36 cellular contexts compared by ENCODE assay signal in genomic region chr20:16926626-16927025, GRCh38.
DNase-seq lines count a peak whose midpoint lies in the region; ATAC-seq, FAIRE-seq and TF ChIP-seq lines count a peak whose summit lies in the region.
"Had no signal": no experiment of that assay in that cellular context is flagged by ENCODE, and none has a peak within 500 bp of the region (broad histone marks: within the 10 kb centered on the region; RNA-seq: fewer than 3 reads in every experiment).

No MANE protein-coding gene starts in this region.

- ATAC-seq in activated T-cell treated with anti-CD3 and anti-CD28 coated beads, Interleukin-2, amount 50 U/mL, for 72 hours (replicated peaks in 1 of 2), result no peak
- ATAC-seq in activated CD4-positive, alpha-beta T cell treated with anti-CD3 and anti-CD28 coated beads for 36 hours, result no peak
- ATAC-seq: A549; activated CD8-positive, alpha-beta memory T cell treated with anti-CD3 and anti-CD28 coated beads, Interleukin-2, amount 10 ng/mL, durations not matched to agents 7 days and 5 days; esophagus mucosa had no signal

- DNase-seq in COLO668 (lab: John Stamatoyannopoulos, UW; ENCODE audit: unreplicated experiment) (peak; percentile 45), NCI-H1105 (lab: John Stamatoyannopoulos, UW) (peak; percentile 69), NCI-H2196 treated with DMSO at 0.1 percent for 48 hours (lab: John Stamatoyannopoulos, UW; ENCODE audit: unreplicated experiment) (peak; percentile 73), WERI-Rb-1 (peak; percentile 96), GM12891 (ENCODE audit: insufficient read length, low spot score) (no peak)
- no peak for DNase-seq in activated T-cell treated with anti-CD3 and anti-CD28 coated beads, Interleukin-2, amount 50 U/mL, for 72 hours
- DNase-seq in activated CD4-positive, alpha-beta T cell treated with anti-CD3 and anti-CD28 coated beads for 36 hours, result no peak
- no peak for DNase-seq in activated CD8-positive, alpha-beta memory T cell treated with anti-CD3 and anti-CD28 coated beads, Interleukin-2, amount 50 U/mL, for 48 hours
- DNase-seq: activated CD4-positive, alpha-beta T cell treated with anti-CD3 and anti-CD28 coated beads, Interleukin-2, amount 50 U/mL, for 4 hours; activated CD8-positive, alpha-beta memory T cell treated with anti-CD3 and anti-CD28 coated beads, Interleukin-2, amount 10 ng/mL, durations not matched to agents 7 days and 5 days; AML-193; amniotic stem cell; CD4-positive, CD25-positive, alpha-beta regulatory T cell; EL; glutamatergic neuron; H7; islet precursor cell; left ventricle myocardium inferior; mesenchymal stem cell; MM.1S; NCI-H1694; NCI-H2227 treated with DMSO at 0.1 percent for 48 hours; OCI-M1; ovary; SK-N-SH; stimulated activated naive CD4-positive, alpha-beta T cell had no signal

- peaks cover 0 to 3% of the 10 kb centered on the region in 2 donors for H3K9me3 Mint-ChIP-seq in activated T-cell treated with anti-CD3 and anti-CD28 coated beads, Interleukin-2, amount 50 U/mL, for 72 hours
- peaks cover 2% of the 10 kb centered on the region for H3K9me3 Mint-ChIP-seq in activated CD4-positive, alpha-beta T cell treated with anti-CD3 and anti-CD28 coated beads for 36 hours (ENCODE audit: low read depth)

- no peaks in the 10 kb centered on the region for H3K27me3 Mint-ChIP-seq in activated T-cell treated with anti-CD3 and anti-CD28 coated beads, Interleukin-2, amount 50 U/mL, for 72 hours (ENCODE audit: low read depth)
- no peaks in the 10 kb centered on the region for H3K27me3 Mint-ChIP-seq in activated CD4-positive, alpha-beta T cell treated with anti-CD3 and anti-CD28 coated beads for 36 hours
- H3K27me3 Mint-ChIP-seq: activated CD8-positive, alpha-beta memory T cell treated with anti-CD3 and anti-CD28 coated beads, Interleukin-2, amount 10 ng/mL, durations not matched to agents 7 days and 5 days; activated naive CD4-positive, alpha-beta T cell treated with anti-CD3 and anti-CD28 coated beads, Interleukin-2, amount 50 U/mL, for 24 hours had no signal

- FAIRE-seq in GM12891 (lab: Jason Lieb, UNC), result no peak
- FAIRE-seq: A549, TTC549 had no signal

- POLR2A ChIA-PET in activated CD4-positive, alpha-beta T cell treated with anti-CD3 and anti-CD28 coated beads for 36 hours (lab: Charles Lee), result no interaction called here

- TF ChIP-seq CTCF in WERI-Rb-1 (IDR thresholded peaks at IDR 0.05; ENCODE audit: low read depth, low read length), result no peak

- H3K4me1 Mint-ChIP-seq in activated T-cell treated with anti-CD3 and anti-CD28 coated beads, Interleukin-2, amount 50 U/mL, for 72 hours (ENCODE audit: low read depth), result no peaks in the 10 kb centered on the region
- H3K4me1 Mint-ChIP-seq in activated CD4-positive, alpha-beta T cell treated with anti-CD3 and anti-CD28 coated beads for 36 hours, result no peaks in the 10 kb centered on the region
- H3K4me1 Mint-ChIP-seq: activated CD8-positive, alpha-beta memory T cell treated with anti-CD3 and anti-CD28 coated beads, Interleukin-2, amount 10 ng/mL, durations not matched to agents 7 days and 5 days; activated naive CD4-positive, alpha-beta T cell treated with anti-CD3 and anti-CD28 coated beads, Interleukin-2, amount 50 U/mL, for 24 hours; CD4-positive, CD25-positive, alpha-beta regulatory T cell; neural crest cell had no signal

- intact Hi-C loops in activated CD4-positive, alpha-beta T cell treated with anti-CD3 and anti-CD28 coated beads for 36 hours (cut with DNase I, micrococcal nuclease), result no loop called here

- no peak for TF ChIP-seq POLR2A in GM12891 (IDR thresholded peaks at IDR 0.05; ENCODE audit: low read depth, low read length)

- no peak overlapping the region for H3K4me3 Mint-ChIP-seq in activated T-cell treated with anti-CD3 and anti-CD28 coated beads, Interleukin-2, amount 50 U/mL, for 72 hours
- no peak overlapping the region for H3K4me3 Mint-ChIP-seq in activated CD4-positive, alpha-beta T cell treated with anti-CD3 and anti-CD28 coated beads for 36 hours
- H3K4me3 Mint-ChIP-seq: activated CD8-positive, alpha-beta memory T cell treated with anti-CD3 and anti-CD28 coated beads, Interleukin-2, amount 10 ng/mL, durations not matched to agents 7 days and 5 days; activated naive CD4-positive, alpha-beta T cell treated with anti-CD3 and anti-CD28 coated beads, Interleukin-2, amount 50 U/mL, for 24 hours; brain; CD4-positive, CD25-positive, alpha-beta regulatory T cell; neural crest cell; T-helper 1 cell treated with Interleukin-12 subunit alpha and Interleukin-12 subunit beta and Interleukin-4 antibody, amounts not matched to agents 30 μg/mL and 1 μg/mL, for 36 hours had no signal

- no peak overlapping the region; the same call in 1 of the 2 replicates for H3K4me3 ChIP-seq in WERI-Rb-1 (ENCODE audit: low read depth, low read length)
- H3K4me3 ChIP-seq: A549, left ventricle myocardium inferior, ovary had no signal

- H3K36me3 ChIP-seq in WERI-Rb-1, result no peaks in the 10 kb centered on the region
- H3K36me3 ChIP-seq: left ventricle myocardium inferior, ovary had no signal

- no peaks in the 10 kb centered on the region for H3K36me3 Mint-ChIP-seq in activated T-cell treated with anti-CD3 and anti-CD28 coated beads, Interleukin-2, amount 50 U/mL, for 72 hours (ENCODE audit: insufficient read depth in 2 of 2)
- no peaks in the 10 kb centered on the region for H3K36me3 Mint-ChIP-seq in activated CD4-positive, alpha-beta T cell treated with anti-CD3 and anti-CD28 coated beads for 36 hours (ENCODE audit: low read depth)
- H3K36me3 Mint-ChIP-seq: activated CD8-positive, alpha-beta memory T cell treated with anti-CD3 and anti-CD28 coated beads, Interleukin-2, amount 10 ng/mL, durations not matched to agents 7 days and 5 days; activated naive CD4-positive, alpha-beta T cell treated with anti-CD3 and anti-CD28 coated beads, Interleukin-2, amount 50 U/mL, for 24 hours; brain; CD4-positive, CD25-positive, alpha-beta regulatory T cell had no signal

- H3K9me3 ChIP-seq in WERI-Rb-1 (ENCODE audit: severe bottlenecking), result no peaks in the 10 kb centered on the region
- H3K9me3 ChIP-seq: A549, left ventricle myocardium inferior, ovary, SK-N-SH had no signal

- no peak overlapping the region for H3K27ac Mint-ChIP-seq in activated T-cell treated with anti-CD3 and anti-CD28 coated beads, Interleukin-2, amount 50 U/mL, for 72 hours
- no peak overlapping the region for H3K27ac Mint-ChIP-seq in activated CD4-positive, alpha-beta T cell treated with anti-CD3 and anti-CD28 coated beads for 36 hours
- H3K27ac Mint-ChIP-seq: activated CD8-positive, alpha-beta memory T cell treated with anti-CD3 and anti-CD28 coated beads, Interleukin-2, amount 10 ng/mL, durations not matched to agents 7 days and 5 days; activated naive CD4-positive, alpha-beta T cell treated with anti-CD3 and anti-CD28 coated beads, Interleukin-2, amount 50 U/mL, for 24 hours; brain; CD4-positive, CD25-positive, alpha-beta regulatory T cell; T-helper 1 cell treated with Interleukin-12 subunit alpha and Interleukin-12 subunit beta and Interleukin-4 antibody, amounts not matched to agents 30 μg/mL and 1 μg/mL, for 36 hours had no signal

- no peaks in the 10 kb centered on the region for H3K27me3 ChIP-seq in WERI-Rb-1 (ENCODE audit: insufficient read depth, low read depth, severe bottlenecking)
- H3K27me3 ChIP-seq: ovary had no signal

- CTCF ChIA-PET in activated CD4-positive, alpha-beta T cell treated with anti-CD3 and anti-CD28 coated beads for 36 hours (lab: Charles Lee), result no interaction called here

- H3K27ac ChIP-seq in WERI-Rb-1, result peak overlapping the region; percentile 89
- H3K27ac ChIP-seq: A549, HL-60, KMS-11, left ventricle myocardium inferior, ovary, RWPE1 had no signal

TF ChIP-seq in GM12891, 5 proteins besides CTCF, POLR2A, EP300 and RAD21:
- TF ChIP-seq SPI1 (IDR thresholded peaks at IDR 0.05; ENCODE audit: low read depth, low read length), result no peak
- TF ChIP-seq TAF1 (IDR thresholded peaks at IDR 0.05; ENCODE audit: low read depth, low read length), result no peak
- TF ChIP-seq PAX5 (IDR thresholded peaks at IDR 0.05; ENCODE audit: insufficient read depth, low read length, severe bottlenecking), result no peak
- TF ChIP-seq POU2F2 (IDR thresholded peaks at IDR 0.05; ENCODE audit: low read depth, low read length), result no peak
- no peak for TF ChIP-seq POLR2AphosphoS5 (IDR thresholded peaks at IDR 0.05; ENCODE audit: low read depth, low read length)
TF ChIP-seq in GM12891: peak in this region for 0.

Comparison
In these comparisons a context has a peak if more than half of its experiments do, and no peak if none do; other contexts are left out.
1. DNase-seq: peak in COLO668 (single experiment), NCI-H1105 (single experiment), NCI-H2196 treated with DMSO at 0.1 percent for 48 hours (single experiment) and WERI-Rb-1 (single experiment); none in GM12891 (single experiment), activated T-cell treated with anti-CD3 and anti-CD28 coated beads, Interleukin-2, amount 50 U/mL, for 72 hours (0 of 2), activated CD4-positive, alpha-beta T cell treated with anti-CD3 and anti-CD28 coated beads for 36 hours (single experiment) and activated CD8-positive, alpha-beta memory T cell treated with anti-CD3 and anti-CD28 coated beads, Interleukin-2, amount 50 U/mL, for 48 hours (single experiment).